Comparison of ENCODE assay signal across 16 cellular contexts in the genomic region with DNA sequence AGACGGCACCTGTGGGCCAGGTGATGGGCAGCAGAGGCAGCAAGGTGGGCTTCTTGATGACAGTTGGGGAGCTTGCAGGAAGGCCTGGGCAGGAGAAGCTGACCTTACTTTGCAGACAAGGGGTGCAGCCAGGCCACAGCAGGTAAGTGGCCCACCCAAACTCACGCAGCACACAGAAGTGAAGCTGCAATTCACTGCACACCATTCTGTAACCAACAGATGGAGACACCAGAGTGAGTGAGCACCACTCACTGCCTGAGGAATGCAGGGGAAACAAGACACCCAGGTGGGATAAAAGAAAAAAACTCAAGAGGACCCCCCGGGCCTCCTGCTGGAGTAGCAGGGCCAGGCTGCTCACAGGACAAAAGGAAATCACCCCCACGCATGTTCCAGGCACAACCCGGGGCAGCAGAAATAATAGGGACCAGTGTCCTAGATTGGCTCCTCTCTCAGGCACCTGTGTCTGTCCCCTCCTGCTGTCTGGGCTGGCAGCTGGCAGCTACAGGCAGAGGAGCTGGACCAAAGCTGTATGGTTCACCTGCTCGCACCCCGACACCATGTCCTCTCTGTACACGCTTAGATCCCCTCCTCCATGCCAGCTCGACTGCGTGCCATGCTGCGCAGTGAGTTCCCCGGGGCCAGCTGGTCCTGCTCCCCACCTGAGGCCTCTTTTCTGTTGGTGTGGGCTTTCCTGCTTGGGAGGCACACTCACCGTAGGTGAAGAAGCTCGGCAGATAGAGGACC. TPM values are rescaled to one million over a fixed set of nuclear protein-coding genes. Genes with fewer than 3 reads are reported as not detected.
DNase-seq lines count a peak whose midpoint lies in the region; ATAC-seq and TF ChIP-seq lines count a peak whose summit lies in the region.
"Had no signal": no experiment of that assay in that cellular context is flagged by ENCODE, and none has a peak within 500 bp of the region (broad histone marks: within the 10 kb centered on the region; RNA-seq: fewer than 3 reads in every experiment).

No MANE protein-coding gene starts in this region.

- peaks cover 70% of the 10 kb centered on the region for H3K79me2 ChIP-seq in OCI-LY3 (ENCODE audit: low read length)

- H3K27ac ChIP-seq in AG04450 (ENCODE audit: low read depth, low read length) (no peak overlapping the region), OCI-LY3 (ENCODE audit: low read length) (no peak overlapping the region), esophagus squamous epithelium (no peak overlapping the region)
- H3K27ac ChIP-seq: thoracic aorta had no signal

- no peak for TF ChIP-seq POLR2A in esophagus squamous epithelium (IDR thresholded peaks at IDR 0.05)

- CTCF ChIA-PET in AG04450 (lab: Charles Lee) = interaction anchor here (1.6 to 3.8 kb wide), 4 partner anchors 37 to 215 kb away, joined by 4 to 20 read pairs (median 6); a partner anchor contains a TSS

- 73 to 75% methylated on average over 8 to 10 of the region's 14 CpGs for WGBS in esophagus squamous epithelium, 2 donors

- H3K9me3 ChIP-seq in AG04450 (ENCODE audit: control insufficient read depth, insufficient read depth, low read length) (no peaks in the 10 kb centered on the region; the same call in 1 of the 2 replicates), OCI-LY3 (ENCODE audit: insufficient read depth, low read length) (no peaks in the 10 kb centered on the region), esophagus squamous epithelium (no peaks in the 10 kb centered on the region)
- H3K9me3 ChIP-seq: MG63, thoracic aorta had no signal

- POLR2A ChIA-PET in AG04450 (lab: Yijun Ruan, JAX) = no interaction called here

- no peak for DNase-seq in AG04450 (ENCODE audit: low read depth, low spot score)
- DNase-seq in COLO668 (lab: John Stamatoyannopoulos, UW; ENCODE audit: unreplicated experiment) = peak; percentile 6
- no peak for DNase-seq in kidney epithelial cell (ENCODE audit: low read depth)
- DNase-seq in esophagus squamous epithelium (lab: John Stamatoyannopoulos, UW) = no peak
- no peak for DNase-seq in NK-92 (lab: John Stamatoyannopoulos, UW; ENCODE audit: unreplicated experiment)
- DNase-seq in epidermal melanocyte (ENCODE audit: insufficient read length, low spot score) = no peak
- DNase-seq: activated B cell treated with CpG ODN at 0.5 μM for 24 hours; activated naive CD4-positive, alpha-beta T cell treated with Interleukin-2 at 50 U/mL for 16 hours; effector CD4-positive, alpha-beta T cell; MG63; naive B cell; stimulated activated CD4-positive, alpha-beta T cell treated with anti-CD3 and anti-CD28 coated beads, Interleukin-1b, Interleukin-23, amount 100 ng/mL, for 48 hours had no signal

- 0 out of 2 replicates have a peak, but pooled peaks have one; percentile 11 for TF ChIP-seq CTCF in AG04450 (IDR thresholded peaks at IDR 0.05; ENCODE audit: low read depth, low read length)
- peak; percentile 28; the same call in 1 of the 2 replicates for TF ChIP-seq CTCF in OCI-LY3 (IDR thresholded peaks at IDR 0.05; ENCODE audit: low read depth, low read length)
- peak; percentile 25 for TF ChIP-seq CTCF in kidney epithelial cell (IDR thresholded peaks at IDR 0.05; ENCODE audit: insufficient read depth, low read length, poor library complexity, severe bottlenecking)
- TF ChIP-seq CTCF in esophagus squamous epithelium (IDR thresholded peaks at IDR 0.05) = no peak

- peaks cover 12% of the 10 kb centered on the region for H3K4me1 ChIP-seq in OCI-LY3 (ENCODE audit: low read length)
- H3K4me1 ChIP-seq in esophagus squamous epithelium = peaks cover 20 to 66% (median 30%) of the 10 kb centered on the region in 3 donors

- ATAC-seq in HG02642 (IDR thresholded peaks at IDR 0.05; ENCODE audit: poor library complexity, unreplicated experiment) = no peak

- intact Hi-C loops in esophagus squamous epithelium (cut with DNase I) = no loop called here

- H3K36me3 ChIP-seq in OCI-LY3 (replicated peaks; ENCODE audit: low read depth, low read length) = peaks cover 27% of the 10 kb centered on the region
- peaks cover 4% of the 10 kb centered on the region for H3K36me3 ChIP-seq in kidney epithelial cell (ENCODE audit: control insufficient read depth, insufficient read depth, low read length)
- peaks cover 17 to 59% (median 19%) of the 10 kb centered on the region in 3 donors for H3K36me3 ChIP-seq in esophagus squamous epithelium

- no peak overlapping the region for H2AFZ ChIP-seq in OCI-LY3 (ENCODE audit: low read depth, low read length)

- H3K4me2 ChIP-seq in OCI-LY3 (ENCODE audit: low read length) = no peak overlapping the region

- H3K27me3 ChIP-seq in AG04450 (ENCODE audit: control insufficient read depth, insufficient read depth, low read length) (no peaks in the 10 kb centered on the region), OCI-LY3 (ENCODE audit: low read depth, low read length) (no peaks in the 10 kb centered on the region), kidney epithelial cell (ENCODE audit: control insufficient read depth, insufficient read depth, low read length) (no peaks in the 10 kb centered on the region), esophagus squamous epithelium (no peaks in the 10 kb centered on the region)
- H3K27me3 ChIP-seq: MG63 had no signal

- H3K9ac ChIP-seq in OCI-LY3 (ENCODE audit: low read length) = no peak overlapping the region

- peaks cover 54% of the 10 kb centered on the region for H4K20me1 ChIP-seq in OCI-LY3 (ENCODE audit: insufficient read depth, low read length)

- no peak overlapping the region for H3K4me3 ChIP-seq in AG04450 (ENCODE audit: low read depth, low read length)
- H3K4me3 ChIP-seq in OCI-LY3 (ENCODE audit: low read length) = no peak overlapping the region
- H3K4me3 ChIP-seq in kidney epithelial cell (ENCODE audit: low read depth, low read length) = no peak overlapping the region
- no peak overlapping the region for H3K4me3 ChIP-seq in esophagus squamous epithelium
- H3K4me3 ChIP-seq: MG63, thoracic aorta had no signal

RNA-seq across cellular contexts. Expression of a gene that starts 4.9 kb away (rescaled TPM):
- polyA plus RNA-seq in AG04450 (2011; rRNA removed) = 149 and 160 TPM in 2 replicates
- 144 and 161 TPM in 2 replicates for polyA minus RNA-seq in AG04450 (2011; rRNA and poly(A)+ RNA removed)
- total RNA-seq in kidney epithelial cell = 172 and 173 TPM in 2 replicates
- total RNA-seq in esophagus squamous epithelium = 100 to 1,000 TPM; 101 to 153 (median 111) TPM

RNA-seq across cellular contexts. Expression of a gene that starts 24.4 kb away (rescaled TPM):
- not detected in 2 replicates for polyA plus RNA-seq in AG04450 (2011; rRNA removed)
- polyA minus RNA-seq in AG04450 (2011; rRNA and poly(A)+ RNA removed) = not detected in 2 replicates
- total RNA-seq in kidney epithelial cell (0.04 and 0.68 TPM in 2 replicates), esophagus squamous epithelium (10 to 100 TPM in 1 of 4 donors, 1 to 10 TPM in 3; 2.6 to 13.4 (median 5.3) TPM)
- total RNA-seq: RPMI7951 had no signal

RNA-seq across cellular contexts. Expression of a gene that starts 26.5 kb away (rescaled TPM):
- polyA plus RNA-seq in AG04450 (2011; rRNA removed) = 0.05 and 0.11 TPM in 2 replicates
- polyA minus RNA-seq in AG04450 (2011; rRNA and poly(A)+ RNA removed) = not detected in 2 replicates
- total RNA-seq in kidney epithelial cell (not detected in 2 replicates), esophagus squamous epithelium (1 to 10 TPM; 1.0 to 8.4 (median 2.2) TPM)
- total RNA-seq: RPMI7951 had no signal

Comparison
In these comparisons a context has a peak if more than half of its experiments do, and no peak if none do; other contexts are left out.
1. CTCF ChIP-seq: peak in AG04450 (single experiment), OCI-LY3 (single experiment) and kidney epithelial cell (single experiment); none in esophagus squamous epithelium (0 of 6).